1 cellular context compared by ENCODE assay signal in the genomic region with DNA sequence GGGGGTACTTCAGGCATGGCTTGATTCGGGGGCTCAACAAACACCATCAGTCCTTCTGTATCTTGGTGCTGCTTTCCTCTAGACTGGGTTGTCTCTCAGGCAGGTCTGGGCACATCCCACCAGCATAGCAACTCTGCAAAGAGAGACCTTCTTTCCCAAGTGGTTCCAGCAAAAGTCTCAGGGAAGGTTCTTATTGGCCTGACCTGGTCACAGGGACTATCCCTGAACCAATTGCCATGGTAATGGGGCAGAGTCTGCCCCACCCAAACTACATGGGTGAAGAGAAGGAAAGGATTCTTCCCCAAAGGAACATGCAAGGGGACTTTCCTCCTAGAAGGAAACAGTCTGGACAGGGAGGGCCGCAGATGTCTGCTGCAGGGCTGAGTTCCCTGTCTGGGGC.
TF ChIP-seq lines count a peak whose summit lies in the region.

No MANE protein-coding gene starts in this region.

TF ChIP-seq in H1, 55 proteins besides CTCF, POLR2A, EP300 and RAD21 (continued from another document):
- TF ChIP-seq BRCA1 (IDR thresholded peaks at IDR 0.05; ENCODE audit: low read depth, low read length) (no peak), TBP (IDR thresholded peaks at IDR 0.05; ENCODE audit: low read depth, low read length) (no peak), CREB1 (IDR thresholded peaks at IDR 0.05) (no peak)
- TF ChIP-seq, protein P1, sequence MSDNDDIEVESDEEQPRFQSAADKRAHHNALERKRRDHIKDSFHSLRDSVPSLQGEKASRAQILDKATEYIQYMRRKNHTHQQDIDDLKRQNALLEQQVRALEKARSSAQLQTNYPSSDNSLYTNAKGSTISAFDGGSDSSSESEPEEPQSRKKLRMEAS (IDR thresholded peaks at IDR 0.05) = no peak
